1 cellular context compared by ENCODE assay signal in the genomic region with DNA sequence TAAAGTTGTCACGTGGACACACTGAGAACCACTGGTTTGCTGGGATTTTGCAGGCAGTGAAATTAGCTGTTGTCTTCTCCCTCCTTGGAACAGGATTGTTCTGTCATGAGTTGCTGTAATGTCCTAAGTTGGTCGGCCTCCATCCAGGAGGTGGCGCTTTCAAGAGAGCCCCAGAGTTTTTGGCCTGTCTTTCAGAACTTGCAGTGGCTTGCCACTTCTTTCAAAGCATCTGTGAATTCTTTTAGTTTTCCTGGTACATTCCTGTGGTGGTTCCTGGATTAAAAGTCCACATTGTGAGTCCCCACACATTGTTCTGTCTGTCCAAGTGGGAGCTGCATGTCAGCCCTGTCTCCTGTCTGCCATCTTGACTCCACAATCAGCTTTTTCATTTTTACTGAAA.
TF ChIP-seq lines count a peak whose summit lies in the region.

No MANE protein-coding gene starts in this region.

TF ChIP-seq in HepG2, 621 proteins besides CTCF, POLR2A, EP300 and RAD21 (continued from another document):
- TF ChIP-seq ZBTB40 (IDR thresholded peaks at IDR 0.05) = no peak
- TF ChIP-seq ZBTB40 (CRISPR knock-in tag; IDR thresholded peaks at IDR 0.05) = no peak
- TF ChIP-seq ZNF672 (CRISPR knock-in tag; IDR thresholded peaks at IDR 0.05) = no peak
- peak; percentile 60 for TF ChIP-seq ZMYM4 (CRISPR knock-in tag; IDR thresholded peaks at IDR 0.05)
- no peak for TF ChIP-seq SMYD3 (CRISPR knock-in tag; IDR thresholded peaks at IDR 0.05)
- TF ChIP-seq FOXO1 (CRISPR knock-in tag; IDR thresholded peaks at IDR 0.05) = no peak
- TF ChIP-seq MAFK (conservative IDR thresholded peaks at IDR 0.05 in 1 of 2, IDR thresholded peaks at IDR 0.05 in 1 of 2; ENCODE audit: low read length in 2 of 2) = no peak
- TF ChIP-seq RCOR2 (CRISPR knock-in tag; IDR thresholded peaks at IDR 0.05) = no peak
- TF ChIP-seq, protein P1, sequence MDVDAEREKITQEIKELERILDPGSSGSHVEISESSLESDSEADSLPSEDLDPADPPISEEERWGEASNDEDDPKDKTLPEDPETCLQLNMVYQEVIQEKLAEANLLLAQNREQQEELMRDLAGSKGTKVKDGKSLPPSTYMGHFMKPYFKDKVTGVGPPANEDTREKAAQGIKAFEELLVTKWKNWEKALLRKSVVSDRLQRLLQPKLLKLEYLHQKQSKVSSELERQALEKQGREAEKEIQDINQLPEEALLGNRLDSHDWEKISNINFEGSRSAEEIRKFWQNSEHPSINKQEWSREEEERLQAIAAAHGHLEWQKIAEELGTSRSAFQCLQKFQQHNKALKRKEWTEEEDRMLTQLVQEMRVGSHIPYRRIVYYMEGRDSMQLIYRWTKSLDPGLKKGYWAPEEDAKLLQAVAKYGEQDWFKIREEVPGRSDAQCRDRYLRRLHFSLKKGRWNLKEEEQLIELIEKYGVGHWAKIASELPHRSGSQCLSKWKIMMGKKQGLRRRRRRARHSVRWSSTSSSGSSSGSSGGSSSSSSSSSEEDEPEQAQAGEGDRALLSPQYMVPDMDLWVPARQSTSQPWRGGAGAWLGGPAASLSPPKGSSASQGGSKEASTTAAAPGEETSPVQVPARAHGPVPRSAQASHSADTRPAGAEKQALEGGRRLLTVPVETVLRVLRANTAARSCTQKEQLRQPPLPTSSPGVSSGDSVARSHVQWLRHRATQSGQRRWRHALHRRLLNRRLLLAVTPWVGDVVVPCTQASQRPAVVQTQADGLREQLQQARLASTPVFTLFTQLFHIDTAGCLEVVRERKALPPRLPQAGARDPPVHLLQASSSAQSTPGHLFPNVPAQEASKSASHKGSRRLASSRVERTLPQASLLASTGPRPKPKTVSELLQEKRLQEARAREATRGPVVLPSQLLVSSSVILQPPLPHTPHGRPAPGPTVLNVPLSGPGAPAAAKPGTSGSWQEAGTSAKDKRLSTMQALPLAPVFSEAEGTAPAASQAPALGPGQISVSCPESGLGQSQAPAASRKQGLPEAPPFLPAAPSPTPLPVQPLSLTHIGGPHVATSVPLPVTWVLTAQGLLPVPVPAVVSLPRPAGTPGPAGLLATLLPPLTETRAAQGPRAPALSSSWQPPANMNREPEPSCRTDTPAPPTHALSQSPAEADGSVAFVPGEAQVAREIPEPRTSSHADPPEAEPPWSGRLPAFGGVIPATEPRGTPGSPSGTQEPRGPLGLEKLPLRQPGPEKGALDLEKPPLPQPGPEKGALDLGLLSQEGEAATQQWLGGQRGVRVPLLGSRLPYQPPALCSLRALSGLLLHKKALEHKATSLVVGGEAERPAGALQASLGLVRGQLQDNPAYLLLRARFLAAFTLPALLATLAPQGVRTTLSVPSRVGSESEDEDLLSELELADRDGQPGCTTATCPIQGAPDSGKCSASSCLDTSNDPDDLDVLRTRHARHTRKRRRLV (CRISPR knock-in tag; IDR thresholded peaks at IDR 0.05) = no peak
- TF ChIP-seq, protein P2, sequence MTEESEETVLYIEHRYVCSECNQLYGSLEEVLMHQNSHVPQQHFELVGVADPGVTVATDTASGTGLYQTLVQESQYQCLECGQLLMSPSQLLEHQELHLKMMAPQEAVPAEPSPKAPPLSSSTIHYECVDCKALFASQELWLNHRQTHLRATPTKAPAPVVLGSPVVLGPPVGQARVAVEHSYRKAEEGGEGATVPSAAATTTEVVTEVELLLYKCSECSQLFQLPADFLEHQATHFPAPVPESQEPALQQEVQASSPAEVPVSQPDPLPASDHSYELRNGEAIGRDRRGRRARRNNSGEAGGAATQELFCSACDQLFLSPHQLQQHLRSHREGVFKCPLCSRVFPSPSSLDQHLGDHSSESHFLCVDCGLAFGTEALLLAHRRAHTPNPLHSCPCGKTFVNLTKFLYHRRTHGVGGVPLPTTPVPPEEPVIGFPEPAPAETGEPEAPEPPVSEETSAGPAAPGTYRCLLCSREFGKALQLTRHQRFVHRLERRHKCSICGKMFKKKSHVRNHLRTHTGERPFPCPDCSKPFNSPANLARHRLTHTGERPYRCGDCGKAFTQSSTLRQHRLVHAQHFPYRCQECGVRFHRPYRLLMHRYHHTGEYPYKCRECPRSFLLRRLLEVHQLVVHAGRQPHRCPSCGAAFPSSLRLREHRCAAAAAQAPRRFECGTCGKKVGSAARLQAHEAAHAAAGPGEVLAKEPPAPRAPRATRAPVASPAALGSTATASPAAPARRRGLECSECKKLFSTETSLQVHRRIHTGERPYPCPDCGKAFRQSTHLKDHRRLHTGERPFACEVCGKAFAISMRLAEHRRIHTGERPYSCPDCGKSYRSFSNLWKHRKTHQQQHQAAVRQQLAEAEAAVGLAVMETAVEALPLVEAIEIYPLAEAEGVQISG (CRISPR knock-in tag; IDR thresholded peaks at IDR 0.05) = peak; percentile 88
- TF ChIP-seq NR2C2 (CRISPR knock-in tag; IDR thresholded peaks at IDR 0.05; ENCODE audit: borderline replicate concordance) = no peak
- no peak for TF ChIP-seq ZSCAN20 (CRISPR knock-in tag; IDR thresholded peaks at IDR 0.05; ENCODE audit: borderline replicate concordance)
- no peak for TF ChIP-seq ZNF720 (CRISPR knock-in tag; IDR thresholded peaks at IDR 0.05)
TF ChIP-seq in HepG2: peak in this region for 2.
